In genomic region chr5:151470440-151470839, GRCh38 we compare ENCODE assay signal across 21 cellular contexts. TPM values are rescaled to one million over a fixed set of nuclear protein-coding genes. Genes with fewer than 3 reads are reported as not detected.
DNase-seq lines count a peak whose midpoint lies in the region; ATAC-seq, FAIRE-seq and TF ChIP-seq lines count a peak whose summit lies in the region.
"Had no signal": no experiment of that assay in that cellular context is flagged by ENCODE, and none has a peak within 500 bp of the region (broad histone marks: within the 10 kb centered on the region; RNA-seq: fewer than 3 reads in every experiment).

No MANE protein-coding gene starts in this region.

- H3K4me3 ChIP-seq in GM23248 (no peak overlapping the region), sigmoid colon (no peak overlapping the region)
- H3K4me3 ChIP-seq: BLaER1, colonic mucosa, gastrocnemius medialis, HAP-1, vagina had no signal

- H3K9ac ChIP-seq in GM23248: 0 out of 2 replicates have a peak overlapping the region, but pooled peaks have one; percentile 13
- H3K9ac ChIP-seq: BLaER1 had no signal

- no peak for TF ChIP-seq CTCF in VCaP (conservative IDR thresholded peaks at IDR 0.05)
- TF ChIP-seq CTCF in D721Med (IDR thresholded peaks at IDR 0.05; ENCODE audit: insufficient read depth, missing control alignments): no peak
- TF ChIP-seq CTCF in sigmoid colon (IDR thresholded peaks at IDR 0.05): no peak

- no peaks in the 10 kb centered on the region for H3K4me1 Mint-ChIP-seq in memory B cell
- H3K4me1 Mint-ChIP-seq: activated naive CD4-positive, alpha-beta T cell treated with anti-CD3 and anti-CD28 coated beads, Interleukin-2, amount 50 U/mL, for 24 hours; nephron progenitor cell had no signal

- H3K9me3 ChIP-seq in GM23248 (ENCODE audit: low read depth) (no peaks in the 10 kb centered on the region), sigmoid colon (no peaks in the 10 kb centered on the region)
- H3K9me3 ChIP-seq: BLaER1, colonic mucosa, gastrocnemius medialis, HAP-1, vagina had no signal

- 27 to 35% methylated on average over 4 of the region's 4 CpGs for WGBS in GM23248 (ENCODE audit: low coverage in 1 of 2, low lambda C conversion rate in 2 of 2, missing lambda C conversion rate in 2 of 2), 2 experiments
- WGBS in sigmoid colon, 2 donors: 90 to 92% methylated on average over 4 of the region's 4 CpGs

- intact Hi-C loops in sigmoid colon (cut with DNase I): no loop called here

- DNase-seq in DMS53 (lab: John Stamatoyannopoulos, UW): peak; percentile 79
- peak; percentile 96 for DNase-seq in GM23248
- DNase-seq in memory B cell (ENCODE audit: low spot score in 2 of 2): no peak
- DNase-seq in D721Med (ENCODE audit: insufficient read length, low spot score): no peak
- DNase-seq in sigmoid colon: no peak
- DNase-seq in left lobe of liver (ENCODE audit: low spot score): no peak
- DNase-seq: activated CD4-positive, alpha-beta memory T cell treated with anti-CD3 and anti-CD28 coated beads for 36 hours; activated T-cell treated with anti-CD3 and anti-CD28 coated beads, Interleukin-2, amount 50 U/mL, for 48 hours; colonic mucosa; gastrocnemius medialis; KG1; midbrain; NCI-H446; nephron progenitor cell; stimulated activated CD4-positive, alpha-beta T cell treated with anti-CD3 and anti-CD28 coated beads, Interleukin-4, amount 100 ng/mL, for 4 hours; WERI-Rb-1 had no signal

- no peak for ATAC-seq in memory B cell (ENCODE audit: low read depth)
- no peak for ATAC-seq in left lobe of liver

- H3K36me3 ChIP-seq in GM23248 (ENCODE audit: low read depth) (no peaks in the 10 kb centered on the region; the same call in 1 of the 2 replicates), sigmoid colon (peaks cover 0 to 51% (median 13%) of the 10 kb centered on the region in 4 donors)
- H3K36me3 ChIP-seq: colonic mucosa, HAP-1, WERI-Rb-1 had no signal

- H3K4me3 Mint-ChIP-seq in memory B cell: no peak overlapping the region
- H3K4me3 Mint-ChIP-seq: activated CD4-positive, alpha-beta memory T cell treated with anti-CD3 and anti-CD28 coated beads for 36 hours; activated naive CD4-positive, alpha-beta T cell treated with anti-CD3 and anti-CD28 coated beads, Interleukin-2, amount 50 U/mL, for 24 hours; nephron progenitor cell had no signal

- FAIRE-seq in D721Med (lab: Jason Lieb, UNC): no peak

- in situ Hi-C loops in GM23248 (cut with MboI): no loop called here

- no peaks in the 10 kb centered on the region for H4K20me1 ChIP-seq in GM23248 (ENCODE audit: insufficient read depth)
- H4K20me1 ChIP-seq: BLaER1 had no signal

- H3K27ac ChIP-seq in GM23248 (peak overlapping the region; percentile 51), VCaP (peak overlapping the region; percentile 91), sigmoid colon (no peak overlapping the region)
- H3K27ac ChIP-seq: BLaER1, colonic mucosa, vagina, WERI-Rb-1 had no signal

- peaks cover 22% of the 10 kb centered on the region for H3K36me3 Mint-ChIP-seq in memory B cell

- peaks cover 22% of the 10 kb centered on the region for H3F3A ChIP-seq in GM23248 (ENCODE audit: insufficient read depth)

- no peaks in the 10 kb centered on the region for H3K9me2 ChIP-seq in GM23248 (ENCODE audit: insufficient read depth)

- no peak for TF ChIP-seq POLR2A in sigmoid colon (IDR thresholded peaks at IDR 0.05)

- H3K4me2 ChIP-seq in GM23248 (ENCODE audit: unreplicated experiment): peak overlapping the region; percentile 42
- H3K4me2 ChIP-seq: BLaER1 had no signal

- TF ChIP-seq EP300 in sigmoid colon (IDR thresholded peaks at IDR 0.05): no peak

- H3K4me1 ChIP-seq in GM23248 (ENCODE audit: insufficient read depth) (peaks cover 28% of the 10 kb centered on the region), sigmoid colon (no peaks in the 10 kb centered on the region)
- H3K4me1 ChIP-seq: BLaER1, colonic mucosa, gastrocnemius medialis, HAP-1, vagina had no signal

- no peaks in the 10 kb centered on the region for H3K79me2 ChIP-seq in GM23248 (ENCODE audit: insufficient read depth)

- H3K9me3 Mint-ChIP-seq in memory B cell: no peaks in the 10 kb centered on the region
- H3K9me3 Mint-ChIP-seq: activated CD4-positive, alpha-beta memory T cell treated with anti-CD3 and anti-CD28 coated beads for 36 hours; activated naive CD4-positive, alpha-beta T cell treated with anti-CD3 and anti-CD28 coated beads, Interleukin-2, amount 50 U/mL, for 24 hours; nephron progenitor cell had no signal

- H3K27me3 Mint-ChIP-seq in memory B cell: no peaks in the 10 kb centered on the region
- H3K27me3 Mint-ChIP-seq: activated CD4-positive, alpha-beta memory T cell treated with anti-CD3 and anti-CD28 coated beads for 36 hours; activated naive CD4-positive, alpha-beta T cell treated with anti-CD3 and anti-CD28 coated beads, Interleukin-2, amount 50 U/mL, for 24 hours had no signal

- H3K27me3 ChIP-seq in GM23248 (replicated peaks; ENCODE audit: insufficient read depth) (no peaks in the 10 kb centered on the region), sigmoid colon (no peaks in the 10 kb centered on the region)
- H3K27me3 ChIP-seq: BLaER1, colonic mucosa, gastrocnemius medialis, vagina had no signal

- no peak overlapping the region for H2AFZ ChIP-seq in GM23248

- peak overlapping the region; percentile 24 for H3K27ac Mint-ChIP-seq in memory B cell
- H3K27ac Mint-ChIP-seq: activated CD4-positive, alpha-beta memory T cell treated with anti-CD3 and anti-CD28 coated beads for 36 hours; activated naive CD4-positive, alpha-beta T cell treated with anti-CD3 and anti-CD28 coated beads, Interleukin-2, amount 50 U/mL, for 24 hours; nephron progenitor cell had no signal

RNA-seq across cellular contexts. Expression of gene SLC36A1, which starts 23.0 kb away (rescaled TPM):
- total RNA-seq in GM23248 (2014; rRNA removed; shearing (Covaris generic)): 10.1 and 13.4 TPM in 2 replicates
- polyA plus RNA-seq in GM23248 (2016; fragmentation: Nextera tagmentation; extraction: Ambion mirVana) (6.9 and 7.1 TPM in 2 replicates), sigmoid colon (1 to 10 TPM; 4.4 to 8.6 (median 6.6) TPM)
- total RNA-seq in sigmoid colon (1 to 10 TPM; 6.9 to 9.7 (median 8.6) TPM), left lobe of liver (3.2 TPM)

Comparison
In these comparisons a context has a peak if more than half of its experiments do, and no peak if none do; other contexts are left out.
1. DNase-seq: peak in DMS53 (single experiment) and GM23248 (single experiment); none in memory B cell (0 of 2), D721Med (single experiment), sigmoid colon (single experiment) and left lobe of liver (single experiment).
2. H3K27ac ChIP-seq: peak in GM23248 (single experiment) and VCaP (single experiment); none in sigmoid colon (0 of 4).